Comparison of ENCODE assay signal across 24 cellular contexts in genomic region chr2:51025942-51026574, GRCh38.
DNase-seq lines count a peak whose midpoint lies in the region; ATAC-seq, FAIRE-seq and TF ChIP-seq lines count a peak whose summit lies in the region.
"Had no signal": no experiment of that assay in that cellular context is flagged by ENCODE, and none has a peak within 500 bp of the region (broad histone marks: within the 10 kb centered on the region; RNA-seq: fewer than 3 reads in every experiment).

No MANE protein-coding gene starts in this region.

- H3K9ac ChIP-seq in SU-DHL-6 (ENCODE audit: low read length), result no peak overlapping the region

- no peak overlapping the region for H3K4me3 ChIP-seq in SU-DHL-6 (ENCODE audit: insufficient read depth, low read length, poor library complexity, severe bottlenecking)
- H3K4me3 ChIP-seq: K562, upper lobe of right lung had no signal

- FAIRE-seq in D721Med (lab: Jason Lieb, UNC), result peak; percentile 51
- FAIRE-seq: endothelial cell of umbilical vein, GM12892, K562, TTC549 had no signal

- no peaks in the 10 kb centered on the region for H3K36me3 ChIP-seq in SU-DHL-6 (ENCODE audit: low read length)
- H3K36me3 ChIP-seq: upper lobe of right lung had no signal

- no peaks in the 10 kb centered on the region for H3F3A ChIP-seq in SU-DHL-6 (ENCODE audit: insufficient read depth)

- no peak for ATAC-seq in GM21390 (IDR thresholded peaks at IDR 0.05; ENCODE audit: unreplicated experiment)
- ATAC-seq: activated T-cell treated with anti-CD3 and anti-CD28 coated beads, Interleukin-2, amount 50 U/mL, for 72 hours; K562; naive thymus-derived CD8-positive, alpha-beta T cell; upper lobe of right lung had no signal

- peak overlapping the region; percentile 37 for H2AFZ ChIP-seq in SU-DHL-6 (ENCODE audit: low read depth, low read length, severe bottlenecking)

- H3K27ac ChIP-seq in SU-DHL-6 (ENCODE audit: low read depth, low read length), result no peak overlapping the region
- H3K27ac ChIP-seq: upper lobe of right lung had no signal

- no peaks in the 10 kb centered on the region for H3K9me3 ChIP-seq in SU-DHL-6 (ENCODE audit: insufficient read depth, low read length)
- H3K9me3 ChIP-seq: upper lobe of right lung had no signal

- H3K4me2 ChIP-seq in SU-DHL-6 (ENCODE audit: low read depth, low read length, poor library complexity, severe bottlenecking), result no peak overlapping the region

- no peaks in the 10 kb centered on the region for H3K9me2 ChIP-seq in SU-DHL-6 (replicated peaks; ENCODE audit: insufficient read depth, low read length)

- TF ChIP-seq CTCF in D721Med (IDR thresholded peaks at IDR 0.05; ENCODE audit: insufficient read depth, missing control alignments), result no peak
- TF ChIP-seq CTCF in SU-DHL-6 (IDR thresholded peaks at IDR 0.05; ENCODE audit: insufficient read depth, low read length, poor library complexity, severe bottlenecking), result no peak

- H3K27me3 ChIP-seq in SU-DHL-6 (ENCODE audit: low read length), result no peaks in the 10 kb centered on the region
- H3K27me3 ChIP-seq: upper lobe of right lung had no signal

- DNase-seq in DMS79 treated with DMSO at 0.1 percent for 48 hours (lab: John Stamatoyannopoulos, UW), result peak; percentile 81
- DNase-seq in DMS79 (lab: John Stamatoyannopoulos, UW), result no peak
- no peak for DNase-seq in D721Med (ENCODE audit: insufficient read length, low spot score)
- peak; percentile 50 for DNase-seq in inferior parietal cortex (ENCODE audit: extremely low spot score)
- DNase-seq in GDM1 (lab: John Stamatoyannopoulos, UW), result no peak
- DNase-seq in NCI-H526 (lab: John Stamatoyannopoulos, UW), result no peak
- DNase-seq: 8988T; activated CD4-positive, alpha-beta T cell treated with anti-CD3 and anti-CD28 coated beads for 4 hours; activated naive CD4-positive, alpha-beta T cell treated with anti-CD3 and anti-CD28 coated beads, Interleukin-2, amount 10 ng/mL, durations not matched to agents 7 days and 5 days; activated T-cell treated with anti-CD3 and anti-CD28 coated beads, Interleukin-2, amount 50 U/mL, for 72 hours; amygdala; CD8-positive, alpha-beta memory T cell; dermis blood vessel endothelial cell; HCEC 1CT; MM.1S; naive thymus-derived CD8-positive, alpha-beta T cell; T-helper 1 cell; upper lobe of right lung had no signal

- no peaks in the 10 kb centered on the region for H3K79me2 ChIP-seq in SU-DHL-6 (ENCODE audit: insufficient read depth, low read length)

- H4K20me1 ChIP-seq in SU-DHL-6 (ENCODE audit: low read depth, low read length), result no peaks in the 10 kb centered on the region

Comparison
In these comparisons a context has a peak if more than half of its experiments do, and no peak if none do; other contexts are left out.
1. DNase-seq: peak in DMS79 treated with DMSO at 0.1 percent for 48 hours (single experiment) and inferior parietal cortex (single experiment); none in DMS79 (single experiment), D721Med (single experiment), GDM1 (single experiment) and NCI-H526 (0 of 2).